In genomic region chr19:50476224-50476942, GRCh38 we compare ENCODE assay signal across 8 cellular contexts. TPM values are rescaled to one million over a fixed set of nuclear protein-coding genes. Genes with fewer than 3 reads are reported as not detected.
DNase-seq lines count a peak whose midpoint lies in the region; ATAC-seq and TF ChIP-seq lines count a peak whose summit lies in the region.

Gene EMC10 (plus strand): TSS chr19:50476507. CDS start chr19:50476545, 38 bp downstream.
Gene GARIN5A (minus strand): TSS chr19:50476848. CDS start chr19:50476388, 460 bp downstream.

- H3K9me3 ChIP-seq in DND-41 (ENCODE audit: insufficient read depth, low read length, severe bottlenecking) (peaks cover 2% of the 10 kb centered on the region), GM23248 (ENCODE audit: low read depth) (no peaks in the 10 kb centered on the region)

- TF ChIP-seq CTCF in DND-41 (IDR thresholded peaks at IDR 0.05; ENCODE audit: borderline replicate concordance, extremely low read depth, low read length, poor library complexity, severe bottlenecking) (no peak), LNCaP clone FGC (IDR thresholded peaks at IDR 0.05; ENCODE audit: control insufficient read depth, extremely low read depth, insufficient read depth) (no peak)

- H3K9ac ChIP-seq in DND-41 (ENCODE audit: low read depth, low read length): peak within 1 kb of the TSS; percentile 56
- H3K9ac ChIP-seq in GM23248: peak within 1 kb of the TSS; percentile 77

- H2AFZ ChIP-seq in DND-41 (ENCODE audit: low read depth, low read length) (peak within 1 kb of the TSS; percentile 64), GM23248 (peak within 1 kb of the TSS; percentile 98)

- H3K27ac Mint-ChIP-seq in activated naive CD4-positive, alpha-beta T cell treated with anti-CD3 and anti-CD28 coated beads for 36 hours: peak within 1 kb of the TSS; percentile 86

- H3K4me3 ChIP-seq in DND-41 (ENCODE audit: low read depth in 1 of 2, low read length in 2 of 2) (peak within 1 kb of the TSS; percentile 34 to 64; a peak in 3 of 4 replicates), GM23248 (peak within 1 kb of the TSS; percentile 83), LNCaP clone FGC (ENCODE audit: low read depth, low read length) (peak within 1 kb of the TSS; percentile 80)

- ATAC-seq in DND-41 (ENCODE audit: insufficient read depth, low read depth): peak; percentile 92

- no peaks in the 10 kb centered on the region for H3K9me2 ChIP-seq in GM23248 (ENCODE audit: insufficient read depth)

- peaks cover 4% of the 10 kb centered on the region; the same call in 1 of the 2 replicates for H3K36me3 ChIP-seq in DND-41 (ENCODE audit: insufficient read depth, low read length)
- H3K36me3 ChIP-seq in GM23248 (ENCODE audit: low read depth): no peaks in the 10 kb centered on the region

- H3K4me3 Mint-ChIP-seq in activated naive CD4-positive, alpha-beta T cell treated with anti-CD3 and anti-CD28 coated beads for 36 hours: peak within 1 kb of the TSS; percentile 99

- peaks cover 28% of the 10 kb centered on the region for H3K4me1 Mint-ChIP-seq in activated naive CD4-positive, alpha-beta T cell treated with anti-CD3 and anti-CD28 coated beads for 36 hours (ENCODE audit: low read depth)

- H3K4me2 ChIP-seq in DND-41 (ENCODE audit: insufficient read depth, low read length): peak within 1 kb of the TSS; percentile 52
- peak within 1 kb of the TSS; percentile 79 for H3K4me2 ChIP-seq in GM23248 (ENCODE audit: unreplicated experiment)

- CTCF ChIA-PET in activated naive CD4-positive, alpha-beta T cell treated with anti-CD3 and anti-CD28 coated beads for 36 hours (lab: Charles Lee): no interaction called here

- H4K20me1 ChIP-seq in DND-41 (ENCODE audit: insufficient read depth, low read length): no peaks in the 10 kb centered on the region
- no peaks in the 10 kb centered on the region for H4K20me1 ChIP-seq in GM23248 (ENCODE audit: insufficient read depth)

- intact Hi-C loops in activated naive CD4-positive, alpha-beta T cell treated with anti-CD3 and anti-CD28 coated beads for 36 hours (cut with micrococcal nuclease): loop anchor here (1.0 to 5.0 kb wide), 5 partner anchors 35 to 119 kb away; partner anchors contain the start of genes JOSD2, NR1H2 and POLD1

- DNase-seq in DND-41 (peak; percentile 71), GM23248 (peak; percentile 89), LNCaP clone FGC (ENCODE audit: low read depth) (peak; percentile 86), SHP77 treated with DMSO at 0.1 percent for 48 hours (lab: John Stamatoyannopoulos, UW) (peak; percentile 69), germinal center (ENCODE audit: low spot score) (peak; percentile 99), nucleus accumbens (lab: John Stamatoyannopoulos, UW) (peak; percentile 45 to 95 (median 87)), superior temporal gyrus (ENCODE audit: extremely low spot score) (peak; percentile 89)
- peak; percentile 97 for DNase-seq in activated naive CD4-positive, alpha-beta T cell treated with anti-CD3 and anti-CD28 coated beads for 36 hours

- peaks cover 14% of the 10 kb centered on the region for H3K4me1 ChIP-seq in DND-41 (ENCODE audit: insufficient read depth, low read length)
- no peaks in the 10 kb centered on the region for H3K4me1 ChIP-seq in GM23248 (ENCODE audit: insufficient read depth)

- H3K27ac ChIP-seq in DND-41 (ENCODE audit: low read length): peak within 1 kb of the TSS; percentile 41
- H3K27ac ChIP-seq in GM23248: no peak within 1 kb of the TSS

- H3K27me3 ChIP-seq in DND-41 (ENCODE audit: insufficient read depth, low read length, poor library complexity) (no peaks in the 10 kb centered on the region), GM23248 (replicated peaks; ENCODE audit: insufficient read depth) (no peaks in the 10 kb centered on the region)

- peaks cover 17% of the 10 kb centered on the region for H3K36me3 Mint-ChIP-seq in activated naive CD4-positive, alpha-beta T cell treated with anti-CD3 and anti-CD28 coated beads for 36 hours (ENCODE audit: low read depth)

- in situ Hi-C loops in GM23248 (cut with MboI): no loop called here

- no peaks in the 10 kb centered on the region for H3K9me3 Mint-ChIP-seq in activated naive CD4-positive, alpha-beta T cell treated with anti-CD3 and anti-CD28 coated beads for 36 hours

- H3K79me2 ChIP-seq in DND-41 (ENCODE audit: insufficient read depth, low read length): peaks cover 10% of the 10 kb centered on the region; the same call in 1 of the 2 replicates
- no peaks in the 10 kb centered on the region for H3K79me2 ChIP-seq in GM23248 (ENCODE audit: insufficient read depth)

- WGBS in GM23248 (ENCODE audit: low coverage in 1 of 2, low lambda C conversion rate in 2 of 2, missing lambda C conversion rate in 2 of 2), 2 experiments: 2 to 4% methylated on average over 53 to 60 of the region's 60 CpGs

- H3F3A ChIP-seq in GM23248 (ENCODE audit: insufficient read depth): no peaks in the 10 kb centered on the region

- H3K27me3 Mint-ChIP-seq in activated naive CD4-positive, alpha-beta T cell treated with anti-CD3 and anti-CD28 coated beads for 36 hours (ENCODE audit: low read depth): no peaks in the 10 kb centered on the region

RNA-seq across cellular contexts. Expression of gene EMC10, which starts in this region (rescaled TPM):
- 92.7 and 96.6 TPM in 2 replicates for total RNA-seq in GM23248 (2014; rRNA removed; shearing (Covaris generic))
- 7.2 and 7.7 TPM in 2 replicates for polyA plus RNA-seq in GM23248 (2016; fragmentation: Nextera tagmentation; extraction: Ambion mirVana)
- total RNA-seq in activated naive CD4-positive, alpha-beta T cell treated with anti-CD3 and anti-CD28 coated beads for 36 hours: 10 to 100 TPM; 28.4 to 29.2 TPM

RNA-seq across cellular contexts. Expression of gene GARIN5A, which starts in this region (rescaled TPM):
- total RNA-seq in GM23248 (2014; rRNA removed; shearing (Covaris generic)): not detected in 2 replicates
- 0.20 and 0.27 TPM in 2 replicates for polyA plus RNA-seq in GM23248 (2016; fragmentation: Nextera tagmentation; extraction: Ambion mirVana)
- total RNA-seq in activated naive CD4-positive, alpha-beta T cell treated with anti-CD3 and anti-CD28 coated beads for 36 hours: under 1 TPM in 1 of 2 experiments, not detected in 1; 0.57 TPM
